8 cellular contexts compared by ENCODE assay signal in genomic region chr2:219207884-219208740, GRCh38. TPM values are rescaled to one million over a fixed set of nuclear protein-coding genes. Genes with fewer than 3 reads are reported as not detected.
DNase-seq lines count a peak whose midpoint lies in the region; ATAC-seq and TF ChIP-seq lines count a peak whose summit lies in the region.

No MANE protein-coding gene starts in this region.

- H3K4me1 ChIP-seq in BLaER1 treated with 17β-estradiol and CSF1 and Interleukin-3, amounts not matched to agents 10 nM and 100 nM: peaks cover 40 to 51% (median 45%) of the 10 kb centered on the region in 10 experiments

- H4K20me1 ChIP-seq in BLaER1 treated with 17β-estradiol and CSF1 and Interleukin-3, amounts not matched to agents 10 nM and 100 nM: peaks cover 0 to 28% (median 6%) of the 10 kb centered on the region in 11 experiments; a peak in 10 of 22 replicates

- H3K27ac Mint-ChIP-seq in natural killer cell: peak overlapping the region; percentile 92 to 98

- H3K27ac ChIP-seq in BLaER1 treated with 17β-estradiol and CSF1 and Interleukin-3, amounts not matched to agents 10 nM and 100 nM: peak overlapping the region in 4 of 11 experiments; percentile 43 to 80 (median 62); a peak in 2 of 22 replicates

- H3K4me2 ChIP-seq in BLaER1 treated with 17β-estradiol and CSF1 and Interleukin-3, amounts not matched to agents 10 nM and 100 nM: peak overlapping the region; percentile 86 to 97 (median 95)

- H3K9me3 Mint-ChIP-seq in natural killer cell: no peaks in the 10 kb centered on the region

- DNase-seq in MG63 (no peak), cerebellar cortex (ENCODE audit: low spot score) (peak; percentile 51), natural killer cell (no peak), NCI-H1092 (lab: John Stamatoyannopoulos, UW) (no peak), mucosa of gallbladder (ENCODE audit: low spot score) (no peak), left colon (no peak)
- DNase-seq in stimulated activated CD8-positive, alpha-beta memory T cell treated with anti-CD3 and anti-CD28 coated beads, Interleukin-4, amount 100 ng/mL, for 48 hours: no peak

- TF ChIP-seq CTCF in natural killer cell (IDR thresholded peaks at IDR 0.05): no peak

- H3K9me3 ChIP-seq in BLaER1 treated with 17β-estradiol and CSF1 and Interleukin-3, amounts not matched to agents 10 nM and 100 nM (replicated peaks in 1 of 11): peaks cover 0 to 5% (median 0%) of the 10 kb centered on the region in 11 experiments; a peak in 2 of 22 replicates
- H3K9me3 ChIP-seq in MG63: no peaks in the 10 kb centered on the region

- peak overlapping the region in 6 of 10 experiments; percentile 59 to 74 (median 64); a peak in 8 of 20 replicates for H3K4me3 ChIP-seq in BLaER1 treated with 17β-estradiol and CSF1 and Interleukin-3, amounts not matched to agents 10 nM and 100 nM
- H3K4me3 ChIP-seq in MG63: peak overlapping the region; percentile 72

- H3K4me1 Mint-ChIP-seq in natural killer cell: peaks cover 24 to 33% of the 10 kb centered on the region in 2 donors

- intact Hi-C loops in natural killer cell (cut with micrococcal nuclease): no loop called here
- intact Hi-C loops in left colon (cut with DNase I, micrococcal nuclease): no loop called here

- H3K36me3 ChIP-seq in BLaER1 treated with 17β-estradiol and CSF1 and Interleukin-3, amounts not matched to agents 10 nM and 100 nM: peaks cover 26 to 52% (median 44%) of the 10 kb centered on the region in 11 experiments
- H3K36me3 ChIP-seq in MG63: peaks cover 42% of the 10 kb centered on the region

- no peaks in the 10 kb centered on the region for H3K36me3 Mint-ChIP-seq in natural killer cell

- H3K9ac ChIP-seq in BLaER1 treated with 17β-estradiol and CSF1 and Interleukin-3, amounts not matched to agents 10 nM and 100 nM: peak overlapping the region; percentile 74 to 84 (median 77); a peak in 19 of 22 replicates

- H3K27me3 ChIP-seq in BLaER1 treated with 17β-estradiol and CSF1 and Interleukin-3, amounts not matched to agents 10 nM and 100 nM: no peaks in the 10 kb centered on the region
- H3K27me3 ChIP-seq in MG63: no peaks in the 10 kb centered on the region

- peak overlapping the region; percentile 53 for H3K4me3 Mint-ChIP-seq in natural killer cell

- ATAC-seq in natural killer cell (no peak), left colon (no peak)

- no peaks in the 10 kb centered on the region for H3K27me3 Mint-ChIP-seq in natural killer cell (ENCODE audit: low read depth in 2 of 2)

RNA-seq across cellular contexts. Expression of gene ZFAND2B, which starts 1.5 kb away (rescaled TPM):
- 43.3 and 72.7 TPM in 2 replicates for total RNA-seq in MG63 (2014; rRNA removed; shearing (Covaris generic); ENCODE audit: low replicate concordance)
- total RNA-seq in natural killer cell: 10 to 100 TPM; 67.6 to 84.0 (median 83.4) TPM
- total RNA-seq in mucosa of gallbladder: 52.6 TPM
- 10 to 100 TPM; 78.0 to 89.9 TPM for total RNA-seq in left colon

RNA-seq across cellular contexts. Expression of gene ABCB6, which starts 10.6 kb away (rescaled TPM):
- 15.5 and 31.7 TPM in 2 replicates for total RNA-seq in MG63 (2014; rRNA removed; shearing (Covaris generic); ENCODE audit: low replicate concordance)
- total RNA-seq in natural killer cell (1 to 10 TPM in 2 of 3 donors, under 1 TPM in 1; 0.93 to 3.4 (median 1.9) TPM), mucosa of gallbladder (65.8 TPM), left colon (10 to 100 TPM in 1 of 2 donors, 1 to 10 TPM in 1; 6.8 to 11.4 TPM)

RNA-seq across cellular contexts. Expression of gene ATG9A, which starts 21.3 kb away (rescaled TPM):
- total RNA-seq in MG63 (2014; rRNA removed; shearing (Covaris generic); ENCODE audit: low replicate concordance): 74.5 and 90.6 TPM in 2 replicates
- 100 to 1,000 TPM in 2 of 3 donors, 10 to 100 TPM in 1; 98.1 to 110 (median 108) TPM for total RNA-seq in natural killer cell
- 73.1 TPM for total RNA-seq in mucosa of gallbladder
- 10 to 100 TPM; 60.2 to 66.0 TPM for total RNA-seq in left colon

RNA-seq across cellular contexts. Expression of gene ANKZF1, which starts 21.5 kb away (rescaled TPM):
- total RNA-seq in MG63 (2014; rRNA removed; shearing (Covaris generic); ENCODE audit: low replicate concordance): 21.3 and 23.4 TPM in 2 replicates
- 100 to 1,000 TPM; 100 to 148 (median 117) TPM for total RNA-seq in natural killer cell
- total RNA-seq in mucosa of gallbladder: 74.4 TPM
- total RNA-seq in left colon: 10 to 100 TPM; 33.8 to 40.9 TPM

RNA-seq across cellular contexts. Expression of gene RETREG2, which starts 30.0 kb away (rescaled TPM):
- total RNA-seq in MG63 (2014; rRNA removed; shearing (Covaris generic); ENCODE audit: low replicate concordance): 52.2 and 85.4 TPM in 2 replicates
- total RNA-seq in natural killer cell: 10 to 100 TPM; 77.0 to 81.9 (median 79.0) TPM
- 116 TPM for total RNA-seq in mucosa of gallbladder
- total RNA-seq in left colon: 100 to 1,000 TPM; 122 to 138 TPM
